28 cellular contexts compared by ENCODE assay signal in the genomic region with DNA sequence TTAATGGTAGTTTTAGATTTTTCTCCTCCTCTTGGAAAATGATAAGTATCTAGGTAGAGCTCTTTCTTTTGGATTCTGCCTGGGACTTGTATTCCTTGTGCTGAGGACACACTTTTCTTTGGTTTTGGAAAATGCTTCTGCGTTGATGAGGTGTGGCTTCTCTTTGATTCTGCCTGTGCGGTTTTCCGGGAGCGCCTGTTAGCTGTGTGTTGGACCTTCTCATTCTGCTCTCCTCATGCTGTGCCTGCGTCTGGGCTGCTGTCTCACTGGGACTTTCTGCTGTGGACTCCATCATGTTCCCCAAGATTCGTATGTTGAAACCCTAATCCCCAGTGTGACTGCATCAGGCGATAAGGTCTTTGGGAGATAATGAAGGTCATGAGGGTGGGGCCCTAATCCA.
"Had no signal": no experiment of that assay in that cellular context is flagged by ENCODE, and none has a peak within 500 bp of the region (broad histone marks: within the 10 kb centered on the region; RNA-seq: fewer than 3 reads in every experiment).

No MANE protein-coding gene starts in this region.

- H3K9me3 ChIP-seq: colonic mucosa, right lobe of liver, suprapubic skin had no signal

- H3K4me3 Mint-ChIP-seq: dendritic cell treated with granulocyte-macrophage colony-stimulating factor and Interleukin-4, amounts not matched to agents 40 ng/mL and 50 ng/mL, for 4 days; mesothelial cell of epicardium; naive thymus-derived CD4-positive, alpha-beta T cell; nephron; neural progenitor cell; stimulated activated naive CD8-positive, alpha-beta T cell treated with anti-CD3 and anti-CD28 coated beads, Interleukin-15, amount 100 ng/mL, for 72 hours had no signal

- ATAC-seq: mucosa of descending colon; naive thymus-derived CD4-positive, alpha-beta T cell; stimulated activated naive CD8-positive, alpha-beta T cell treated with anti-CD3 and anti-CD28 coated beads, Interleukin-15, amount 100 ng/mL, for 72 hours; upper lobe of right lung had no signal

- H3K27ac Mint-ChIP-seq: dendritic cell treated with granulocyte-macrophage colony-stimulating factor and Interleukin-4, amounts not matched to agents 40 ng/mL and 50 ng/mL, for 4 days; mesothelial cell of epicardium; naive thymus-derived CD4-positive, alpha-beta T cell; nephron; neural progenitor cell; progenitor cell of endocrine pancreas had no signal

- H2AFZ ChIP-seq: neural progenitor cell, parathyroid adenoma had no signal

- H3K4me1 ChIP-seq: colonic mucosa, esophagus squamous epithelium, neural progenitor cell, parathyroid adenoma, right lobe of liver, suprapubic skin, transverse colon, upper lobe of right lung, uterus had no signal

- H3K9ac ChIP-seq: neural progenitor cell, parathyroid adenoma had no signal

- H3K4me3 ChIP-seq: colonic mucosa, esophagus squamous epithelium, mucosa of descending colon, neural progenitor cell, right lobe of liver, suprapubic skin, transverse colon, upper lobe of right lung, uterus had no signal

- H3K4me1 Mint-ChIP-seq: mesothelial cell of epicardium, nephron, neural progenitor cell had no signal

- H3K27me3 ChIP-seq: colonic mucosa, esophagus squamous epithelium, neural progenitor cell, right lobe of liver, suprapubic skin, transverse colon, upper lobe of right lung, uterus had no signal

- H3K79me2 ChIP-seq: parathyroid adenoma had no signal

- H3K4me2 ChIP-seq: neural progenitor cell had no signal

- H3K36me3 ChIP-seq: colonic mucosa, neural progenitor cell, uterus had no signal

- H3K27me3 Mint-ChIP-seq: dendritic cell treated with granulocyte-macrophage colony-stimulating factor and Interleukin-4, amounts not matched to agents 40 ng/mL and 50 ng/mL, for 4 days; naive thymus-derived CD4-positive, alpha-beta T cell; progenitor cell of endocrine pancreas; stimulated activated naive CD8-positive, alpha-beta T cell treated with anti-CD3 and anti-CD28 coated beads, Interleukin-15, amount 100 ng/mL, for 72 hours had no signal

- DNase-seq: colonic mucosa; effector memory CD4-positive, alpha-beta T cell; esophagus squamous epithelium; foreskin melanocyte; head of caudate nucleus; mesenchymal stem cell; naive thymus-derived CD4-positive, alpha-beta T cell; small intestine; stimulated activated CD4-positive, alpha-beta T cell treated with anti-CD3 and anti-CD28 coated beads, Interleukin-12 subunit alpha, Interleukin-12 subunit beta, amount 100 ng/mL, for 4 hours; stimulated activated CD4-positive, alpha-beta T cell treated with anti-CD3 and anti-CD28 coated beads, Interleukin-1b, Interleukin-23, amount 100 ng/mL, for 48 hours; stimulated activated CD4-positive, alpha-beta T cell treated with anti-CD3 and anti-CD28 coated beads, Interleukin-4, amount 100 ng/mL, for 1 hour; stimulated activated CD8-positive, alpha-beta memory T cell treated with anti-CD3 and anti-CD28 coated beads, Interleukin-4, amount 100 ng/mL, for 48 hours; stimulated activated naive CD4-positive, alpha-beta T cell; stimulated activated naive CD8-positive, alpha-beta T cell treated with anti-CD3 and anti-CD28 coated beads, Interleukin-15, amount 100 ng/mL, for 72 hours; transverse colon; upper lobe of right lung; uterus had no signal

- H3K27ac ChIP-seq: colonic mucosa, esophagus squamous epithelium, neural progenitor cell, parathyroid adenoma, suprapubic skin, transverse colon, upper lobe of right lung, uterus had no signal

- FAIRE-seq: endothelial cell of umbilical vein, keratinocyte, small intestine had no signal
